ENCODE assay signal across 8 cellular contexts in the genomic region with DNA sequence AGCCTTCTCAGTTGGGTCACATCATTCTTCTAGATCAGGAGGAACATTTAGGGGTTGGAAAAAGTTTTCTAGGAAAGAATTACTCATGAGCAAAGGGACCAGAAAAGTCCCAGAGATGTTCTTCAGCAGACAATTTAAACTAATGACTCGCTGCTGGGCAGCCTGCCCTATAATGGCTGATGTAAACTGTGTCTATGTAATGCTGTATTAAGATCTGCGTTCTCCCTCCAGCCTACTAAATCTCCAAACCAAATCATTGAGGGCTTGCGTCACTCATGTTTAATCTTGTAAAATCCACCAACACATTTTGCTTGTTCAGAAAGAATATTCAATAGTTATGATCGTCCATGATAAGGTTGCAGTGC.
A peak's percentile ranks its signal among the peaks of the same experiment; 100 is the strongest.
DNase-seq lines count a peak whose midpoint lies in the region; TF ChIP-seq lines count a peak whose summit lies in the region.

No MANE protein-coding gene starts in this region.

- no peaks in the 10 kb centered on the region for H3K36me3 ChIP-seq in smooth muscle cell (ENCODE audit: low read depth)

- H3K4me1 ChIP-seq in smooth muscle cell (ENCODE audit: low read depth): peaks cover 15% of the 10 kb centered on the region

- H3K9me3 Mint-ChIP-seq in activated CD4-positive, alpha-beta T cell treated with anti-CD3 and anti-CD28 coated beads, Interleukin-2, amount 10 ng/mL, durations not matched to agents 7 days and 5 days: peaks cover 8% of the 10 kb centered on the region

- H3K4me3 ChIP-seq in fibroblast of villous mesenchyme (ENCODE audit: low read depth, low read length) (no peak overlapping the region), smooth muscle cell (no peak overlapping the region)

- H3K27ac ChIP-seq in smooth muscle cell (ENCODE audit: low read depth): peak overlapping the region; percentile 37

- DNase-seq in activated CD4-positive, alpha-beta T cell treated with anti-CD3 and anti-CD28 coated beads, Interleukin-2, amount 10 ng/mL, durations not matched to agents 7 days and 5 days: no peak
- no peak for DNase-seq in activated CD4-positive, alpha-beta T cell treated with anti-CD3 and anti-CD28 coated beads for 48 hours
- DNase-seq in T1000 (lab: John Stamatoyannopoulos, UW) (peak; percentile 43), fibroblast of villous mesenchyme (ENCODE audit: low read depth) (peak; percentile 60), smooth muscle cell (lab: John Stamatoyannopoulos, UW; ENCODE audit: unreplicated experiment) (no peak), NCI-H748 treated with DMSO at 0.1 percent for 48 hours (lab: John Stamatoyannopoulos, UW) (no peak), NK-92 (lab: John Stamatoyannopoulos, UW; ENCODE audit: unreplicated experiment) (no peak), NCI-H2081 (lab: John Stamatoyannopoulos, UW) (no peak)

- H4K20me1 ChIP-seq in smooth muscle cell (ENCODE audit: low read depth): no peaks in the 10 kb centered on the region

- peak overlapping the region; percentile 71 for H3K27ac Mint-ChIP-seq in activated CD4-positive, alpha-beta T cell treated with anti-CD3 and anti-CD28 coated beads, Interleukin-2, amount 10 ng/mL, durations not matched to agents 7 days and 5 days

- H3K79me2 ChIP-seq in smooth muscle cell (ENCODE audit: low read depth): no peaks in the 10 kb centered on the region

- no peak overlapping the region for H3K9ac ChIP-seq in smooth muscle cell (ENCODE audit: low read depth)

- TF ChIP-seq CTCF in fibroblast of villous mesenchyme (IDR thresholded peaks at IDR 0.05; ENCODE audit: insufficient read depth, low read depth, low read length): no peak
- TF ChIP-seq CTCF in smooth muscle cell (IDR thresholded peaks at IDR 0.05; ENCODE audit: borderline replicate concordance, insufficient read depth, poor library complexity, severe bottlenecking): no peak

- peaks cover 71% of the 10 kb centered on the region for H3K36me3 Mint-ChIP-seq in activated CD4-positive, alpha-beta T cell treated with anti-CD3 and anti-CD28 coated beads, Interleukin-2, amount 10 ng/mL, durations not matched to agents 7 days and 5 days (ENCODE audit: low read depth)

- 54% methylated on average over 4 of the region's 4 CpGs for WGBS in smooth muscle cell (ENCODE audit: low lambda C conversion rate)

- H2AFZ ChIP-seq in smooth muscle cell (ENCODE audit: low read depth): peak overlapping the region; percentile 51

- no peaks in the 10 kb centered on the region for H3K9me3 ChIP-seq in smooth muscle cell (replicated peaks; ENCODE audit: low read depth)

- H3K4me2 ChIP-seq in smooth muscle cell: no peak overlapping the region

- H3K27me3 ChIP-seq in smooth muscle cell (ENCODE audit: low read depth): no peaks in the 10 kb centered on the region

- CTCF ChIA-PET in activated CD4-positive, alpha-beta T cell treated with anti-CD3 and anti-CD28 coated beads, Interleukin-2, amount 10 ng/mL, durations not matched to agents 7 days and 5 days (lab: Charles Lee): interaction anchor here (0.6 to 1.3 kb wide), 3 partner anchors 38 to 216 kb away, joined by 3 to 5 read pairs (median 4); no protein-coding TSS in a partner anchor

- H3K4me1 Mint-ChIP-seq in activated CD4-positive, alpha-beta T cell treated with anti-CD3 and anti-CD28 coated beads, Interleukin-2, amount 10 ng/mL, durations not matched to agents 7 days and 5 days: peaks cover 83% of the 10 kb centered on the region

- H3K4me3 Mint-ChIP-seq in activated CD4-positive, alpha-beta T cell treated with anti-CD3 and anti-CD28 coated beads, Interleukin-2, amount 10 ng/mL, durations not matched to agents 7 days and 5 days: no peak overlapping the region

- no peaks in the 10 kb centered on the region for H3K27me3 Mint-ChIP-seq in activated CD4-positive, alpha-beta T cell treated with anti-CD3 and anti-CD28 coated beads, Interleukin-2, amount 10 ng/mL, durations not matched to agents 7 days and 5 days

- H3F3A ChIP-seq in smooth muscle cell (ENCODE audit: low read depth): peaks cover 8% of the 10 kb centered on the region

- POLR2A ChIA-PET in activated CD4-positive, alpha-beta T cell treated with anti-CD3 and anti-CD28 coated beads, Interleukin-2, amount 10 ng/mL, durations not matched to agents 7 days and 5 days (lab: Charles Lee): no interaction called here

Comparison
In these comparisons a context has a peak if more than half of its experiments do, and no peak if none do; other contexts are left out.
1. DNase-seq: peak in T1000 (single experiment) and fibroblast of villous mesenchyme (single experiment); none in activated CD4-positive, alpha-beta T cell treated with anti-CD3 and anti-CD28 coated beads, Interleukin-2, amount 10 ng/mL, durations not matched to agents 7 days and 5 days (single experiment), activated CD4-positive, alpha-beta T cell treated with anti-CD3 and anti-CD28 coated beads for 48 hours (single experiment), smooth muscle cell (single experiment), NCI-H748 treated with DMSO at 0.1 percent for 48 hours (single experiment), NK-92 (single experiment) and NCI-H2081 (0 of 2).